Comparison of ENCODE assay signal across 1 cellular context in genomic region chr19:35879770-35880317, GRCh38.
TF ChIP-seq lines count a peak whose summit lies in the region.

No MANE protein-coding gene starts in this region.

TF ChIP-seq in HepG2, 621 proteins besides CTCF, POLR2A, EP300 and RAD21 (continued from another document and continues in another):
- TF ChIP-seq CEBPZ (IDR thresholded peaks at IDR 0.05; ENCODE audit: low read length) (no peak), DBP (CRISPR knock-in tag; IDR thresholded peaks at IDR 0.05; ENCODE audit: not compliant biosample characterization) (peak; percentile 96), LRRFIP1 (CRISPR knock-in tag; conservative IDR thresholded peaks at IDR 0.05) (peak; percentile 87; the same call in 1 of the 2 replicates), SOX6 (IDR thresholded peaks at IDR 0.05) (no peak), SOX6 (CRISPR knock-in tag; IDR thresholded peaks at IDR 0.05) (peak; percentile 52), E2F2 (CRISPR knock-in tag; IDR thresholded peaks at IDR 0.05; ENCODE audit: borderline replicate concordance) (no peak), ZNF326 (CRISPR knock-in tag; IDR thresholded peaks at IDR 0.05; ENCODE audit: borderline replicate concordance) (no peak), ZC3H4 (CRISPR knock-in tag; IDR thresholded peaks at IDR 0.05; ENCODE audit: borderline replicate concordance) (no peak), TFE3 (CRISPR knock-in tag; IDR thresholded peaks at IDR 0.05) (peak; percentile 87), TERF1 (CRISPR knock-in tag; IDR thresholded peaks at IDR 0.05) (no peak), CEBPG (CRISPR knock-in tag; IDR thresholded peaks at IDR 0.05) (no peak), ZNF17 (CRISPR knock-in tag; IDR thresholded peaks at IDR 0.05) (no peak), ZSCAN22 (CRISPR knock-in tag; IDR thresholded peaks at IDR 0.05) (0 out of 2 replicates have a peak, but pooled peaks have one; percentile 31), ZNF629 (CRISPR knock-in tag; conservative IDR thresholded peaks at IDR 0.05) (no peak), ZNF260 (CRISPR knock-in tag; IDR thresholded peaks at IDR 0.05; ENCODE audit: borderline replicate concordance, low read depth) (no peak), ZNF691 (CRISPR knock-in tag; IDR thresholded peaks at IDR 0.05; ENCODE audit: borderline replicate concordance, low read depth) (no peak; the same call in 1 of the 2 replicates), ZNF354B (CRISPR knock-in tag; IDR thresholded peaks at IDR 0.05) (no peak), ATF2 (CRISPR knock-in tag; IDR thresholded peaks at IDR 0.05) (peak; percentile 70; the same call in 1 of the 2 replicates), CENPX (CRISPR knock-in tag; IDR thresholded peaks at IDR 0.05) (no peak), THAP8 (CRISPR knock-in tag; IDR thresholded peaks at IDR 0.05; ENCODE audit: borderline replicate concordance) (peak; percentile 75; the same call in 1 of the 2 replicates), ZNF513 (CRISPR knock-in tag; conservative IDR thresholded peaks at IDR 0.05) (no peak), ZNF547 (CRISPR knock-in tag; IDR thresholded peaks at IDR 0.05) (peak; percentile 91), U2AF2 (IDR thresholded peaks at IDR 0.05; ENCODE audit: low read depth, low read length) (no peak), ZSCAN9 (CRISPR knock-in tag; IDR thresholded peaks at IDR 0.05; ENCODE audit: borderline replicate concordance) (peak; percentile 99), TRIM24 (CRISPR knock-in tag; IDR thresholded peaks at IDR 0.05) (no peak), ADNP (CRISPR knock-in tag; IDR thresholded peaks at IDR 0.05) (no peak), PAX8 (CRISPR knock-in tag; IDR thresholded peaks at IDR 0.05; ENCODE audit: borderline replicate concordance) (0 out of 2 replicates have a peak, but pooled peaks have one; percentile 61), ZNF512B (CRISPR knock-in tag; IDR thresholded peaks at IDR 0.05; ENCODE audit: borderline replicate concordance) (no peak), TP53 (CRISPR knock-in tag; conservative IDR thresholded peaks at IDR 0.05) (0 out of 2 replicates have a peak, but pooled peaks have one; percentile 23), MTA1 (CRISPR knock-in tag; IDR thresholded peaks at IDR 0.05; ENCODE audit: borderline replicate concordance) (no peak), ZNF576 (CRISPR knock-in tag; IDR thresholded peaks at IDR 0.05) (no peak), GATAD2A (CRISPR knock-in tag; IDR thresholded peaks at IDR 0.05) (peak; percentile 56; the same call in 1 of the 2 replicates), ZNF577 (CRISPR knock-in tag; IDR thresholded peaks at IDR 0.05; ENCODE audit: borderline replicate concordance, low read depth) (no peak), ZNF280B (CRISPR knock-in tag; IDR thresholded peaks at IDR 0.05; ENCODE audit: borderline replicate concordance) (peak; percentile 68; the same call in 1 of the 2 replicates), RBFOX2 (IDR thresholded peaks at IDR 0.05; ENCODE audit: low read depth, low read length) (no peak), ZNF30 (CRISPR knock-in tag; IDR thresholded peaks at IDR 0.05) (no peak), ZNF792 (CRISPR knock-in tag; IDR thresholded peaks at IDR 0.05) (peak; percentile 99), ZNF136 (CRISPR knock-in tag; IDR thresholded peaks at IDR 0.05; ENCODE audit: low read depth) (0 out of 2 replicates have a peak, but pooled peaks have one; percentile 35)
